18 cellular contexts compared by ENCODE assay signal in genomic region chr2:47303341-47304148, GRCh38.
DNase-seq lines count a peak whose midpoint lies in the region; ATAC-seq, FAIRE-seq and TF ChIP-seq lines count a peak whose summit lies in the region.
"Had no signal": no experiment of that assay in that cellular context is flagged by ENCODE, and none has a peak within 500 bp of the region (broad histone marks: within the 10 kb centered on the region; RNA-seq: fewer than 3 reads in every experiment).

No MANE protein-coding gene starts in this region.

- DNase-seq in NCI-H2227 (lab: John Stamatoyannopoulos, UW; ENCODE audit: unreplicated experiment) (peak; percentile 11), NCI-H2227 treated with DMSO at 0.1 percent for 48 hours (lab: John Stamatoyannopoulos, UW) (no peak), bronchial epithelial cell (ENCODE audit: low read depth) (peak; percentile 41), mesothelial cell of epicardium (ENCODE audit: low spot score in 2 of 2, unreplicated experiment in 2 of 2) (no peak), epidermal melanocyte (ENCODE audit: insufficient read length, low spot score) (no peak), activated T-cell treated with anti-CD3 and anti-CD28 coated beads for 4 hours (no peak), DMS79 treated with DMSO at 0.1 percent for 48 hours (lab: John Stamatoyannopoulos, UW) (no peak)
- DNase-seq: activated CD4-positive, alpha-beta T cell treated with anti-CD3 and anti-CD28 coated beads, Interleukin-2, amount 10 ng/mL, durations not matched to agents 24 days and 14 days; activated naive CD4-positive, alpha-beta T cell treated with anti-CD3 and anti-CD28 coated beads for 36 hours; DMS153; left cardiac atrium; NCI-H446; pancreas; transverse colon had no signal

- peaks cover 4% of the 10 kb centered on the region for H3K27me3 ChIP-seq in bronchial epithelial cell (ENCODE audit: control insufficient read depth, insufficient read depth, low read length)
- H3K27me3 ChIP-seq: pancreas, transverse colon had no signal

- H3K36me3 Mint-ChIP-seq in mesothelial cell of epicardium = peaks cover 7% of the 10 kb centered on the region

- peaks cover 16% of the 10 kb centered on the region for H3K4me1 Mint-ChIP-seq in mesothelial cell of epicardium

- H3K27ac Mint-ChIP-seq in mesothelial cell of epicardium = peak overlapping the region; percentile 28
- H3K27ac Mint-ChIP-seq: activated CD4-positive, alpha-beta T cell treated with anti-CD3 and anti-CD28 coated beads, Interleukin-2, amount 10 ng/mL, durations not matched to agents 24 days and 14 days; activated naive CD4-positive, alpha-beta T cell treated with anti-CD3 and anti-CD28 coated beads for 36 hours; T-helper 1 cell treated with Interleukin-12 subunit alpha and Interleukin-12 subunit beta and Interleukin-4 antibody, amounts not matched to agents 30 μg/mL and 1 μg/mL, for 36 hours had no signal

- FAIRE-seq in bronchial epithelial cell (lab: Jason Lieb, UNC) = no peak
- FAIRE-seq: GM19239, pancreas had no signal

- H3K36me3 ChIP-seq in bronchial epithelial cell (ENCODE audit: control insufficient read depth, insufficient read depth, low read length) = no peaks in the 10 kb centered on the region
- H3K36me3 ChIP-seq: pancreas, transverse colon had no signal

- no peak for TF ChIP-seq CTCF in bronchial epithelial cell (IDR thresholded peaks at IDR 0.05; ENCODE audit: insufficient read depth, low read length, severe bottlenecking)
- no peak for TF ChIP-seq CTCF in mesothelial cell of epicardium (IDR thresholded peaks at IDR 0.05; ENCODE audit: unreplicated experiment)

- no peaks in the 10 kb centered on the region for H3K9me3 Mint-ChIP-seq in mesothelial cell of epicardium
- H3K9me3 Mint-ChIP-seq: activated CD4-positive, alpha-beta T cell treated with anti-CD3 and anti-CD28 coated beads, Interleukin-2, amount 10 ng/mL, durations not matched to agents 24 days and 14 days; activated naive CD4-positive, alpha-beta T cell treated with anti-CD3 and anti-CD28 coated beads for 36 hours; T-helper 1 cell treated with Interleukin-12 subunit alpha and Interleukin-12 subunit beta and Interleukin-4 antibody, amounts not matched to agents 30 μg/mL and 1 μg/mL, for 36 hours had no signal

- peaks cover 9% of the 10 kb centered on the region for H3K27me3 Mint-ChIP-seq in mesothelial cell of epicardium (ENCODE audit: low read depth)

- no peak overlapping the region for H3K4me3 ChIP-seq in bronchial epithelial cell (ENCODE audit: low read depth, low read length)
- H3K4me3 ChIP-seq: pancreas, skin epidermis, transverse colon had no signal

- no peak for ATAC-seq in GM21528 (IDR thresholded peaks at IDR 0.05; ENCODE audit: low FRiP score, unreplicated experiment)
- ATAC-seq: left cardiac atrium, pancreas had no signal

- H3K4me3 Mint-ChIP-seq in mesothelial cell of epicardium = no peak overlapping the region
- H3K4me3 Mint-ChIP-seq: activated CD4-positive, alpha-beta T cell treated with anti-CD3 and anti-CD28 coated beads, Interleukin-2, amount 10 ng/mL, durations not matched to agents 24 days and 14 days; activated naive CD4-positive, alpha-beta T cell treated with anti-CD3 and anti-CD28 coated beads for 36 hours; T-helper 1 cell treated with Interleukin-12 subunit alpha and Interleukin-12 subunit beta and Interleukin-4 antibody, amounts not matched to agents 30 μg/mL and 1 μg/mL, for 36 hours had no signal

Comparison
In these comparisons a context has a peak if more than half of its experiments do, and no peak if none do; other contexts are left out.
1. DNase-seq: peak in NCI-H2227 (single experiment) and bronchial epithelial cell (single experiment); none in NCI-H2227 treated with DMSO at 0.1 percent for 48 hours (single experiment), mesothelial cell of epicardium (0 of 2), epidermal melanocyte (single experiment), activated T-cell treated with anti-CD3 and anti-CD28 coated beads for 4 hours (single experiment) and DMS79 treated with DMSO at 0.1 percent for 48 hours (single experiment).